Comparison of ENCODE assay signal across 15 cellular contexts in genomic region chr3:183478501-183478900, GRCh38.
"Had no signal": no experiment of that assay in that cellular context is flagged by ENCODE, and none has a peak within 500 bp of the region (broad histone marks: within the 10 kb centered on the region; RNA-seq: fewer than 3 reads in every experiment).

No MANE protein-coding gene starts in this region.

- H3K36me3 ChIP-seq: brain microvascular endothelial cell, gastrocnemius medialis, heart right ventricle, right lobe of liver had no signal

- H3K4me3 ChIP-seq: gastrocnemius medialis, heart right ventricle, lung, right lobe of liver had no signal

- H3K27me3 ChIP-seq: brain microvascular endothelial cell, gastrocnemius medialis, heart right ventricle, right lobe of liver had no signal

- DNase-seq: activated CD4-positive, alpha-beta T cell treated with anti-CD3 and anti-CD28 coated beads, Interleukin-2, amount 50 U/mL, for 1 hour; activated CD8-positive, alpha-beta memory T cell treated with anti-CD3 and anti-CD28 coated beads for 24 hours; activated naive CD4-positive, alpha-beta T cell treated with Interleukin-2 at 50 U/mL for 16 hours; activated T-cell treated with anti-CD3 and anti-CD28 coated beads for 4 hours; anterior cingulate cortex; brain microvascular endothelial cell; cerebellar nuclear complex; dermis blood vessel endothelial cell; gastrocnemius medialis; heart right ventricle; nephron progenitor cell; occipital lobe; right lobe of liver; stimulated activated naive CD8-positive, alpha-beta T cell treated with anti-CD3 and anti-CD28 coated beads, Interleukin-15, Interleukin-2, amounts not matched to agents 100 U/mL and 50 U/mL, for 24 hours had no signal

- H3K27ac ChIP-seq: brain microvascular endothelial cell, gastrocnemius medialis, heart right ventricle, right lobe of liver had no signal

- H3K9me3 ChIP-seq: gastrocnemius medialis, heart right ventricle, right lobe of liver had no signal
